In the genomic region with DNA sequence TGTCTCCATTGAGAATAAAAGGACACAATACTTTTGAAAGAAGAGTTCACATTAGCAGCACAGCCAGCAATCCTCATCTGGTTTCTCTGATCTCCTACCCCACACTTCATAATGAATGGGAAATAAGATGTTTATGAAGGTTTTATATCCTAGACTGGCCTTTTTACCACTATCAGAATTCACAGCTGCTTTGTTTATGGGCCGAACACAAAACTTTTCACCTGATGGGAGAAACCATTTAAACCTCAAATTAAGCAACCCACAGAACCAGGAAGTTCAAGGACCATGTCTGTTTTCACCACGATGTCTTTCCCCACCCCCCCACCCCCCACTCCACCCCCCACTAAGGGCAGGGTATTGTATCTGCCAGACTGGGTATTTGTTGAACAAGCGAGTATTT, we compare ENCODE assay signal across 21 cellular contexts. TPM values are rescaled to one million over a fixed set of nuclear protein-coding genes. Genes with fewer than 3 reads are reported as not detected.
DNase-seq lines count a peak whose midpoint lies in the region; ATAC-seq, FAIRE-seq and TF ChIP-seq lines count a peak whose summit lies in the region.
"Had no signal": no experiment of that assay in that cellular context is flagged by ENCODE, and none has a peak within 500 bp of the region (broad histone marks: within the 10 kb centered on the region; RNA-seq: fewer than 3 reads in every experiment).

No MANE protein-coding gene starts in this region.

- H3K9ac ChIP-seq in HepG2 (ENCODE audit: insufficient read depth, low read depth, low read length), result no peak overlapping the region

- H3K4me1 ChIP-seq in HepG2 (ENCODE audit: insufficient read depth, low read length) (peaks cover 22% of the 10 kb centered on the region), right lobe of liver (no peaks in the 10 kb centered on the region)
- H3K4me1 ChIP-seq: colonic mucosa, Peyer's patch had no signal

- TF ChIP-seq EP300 in HepG2 (IDR thresholded peaks at IDR 0.05; ENCODE audit: low read depth in 2 of 2, low read length in 2 of 2) (no peak), HepG2 (CRISPR knock-in tag; IDR thresholded peaks at IDR 0.05; ENCODE audit: borderline replicate concordance) (no peak)

- no peak for FAIRE-seq in HepG2 (lab: Jason Lieb, UNC)
- FAIRE-seq in H54 (lab: Jason Lieb, UNC), result no peak
- FAIRE-seq: TTC549 had no signal

- H3K9me3 ChIP-seq in HepG2 (ENCODE audit: low read length) (no peaks in the 10 kb centered on the region), right lobe of liver (no peaks in the 10 kb centered on the region)
- H3K9me3 ChIP-seq: BLaER1 treated with 17β-estradiol and CSF1 and Interleukin-3, amounts not matched to agents 10 nM and 100 nM; colonic mucosa; ovary; Peyer's patch had no signal

- no peak for TF ChIP-seq RAD21 in HepG2 (CRISPR knock-in tag; IDR thresholded peaks at IDR 0.05)

- H3K27me3 Mint-ChIP-seq in T-cell, result no peaks in the 10 kb centered on the region
- H3K27me3 Mint-ChIP-seq in memory B cell, result no peaks in the 10 kb centered on the region

- no peak for DNase-seq in HepG2 (ENCODE audit: low spot score)
- no peak for DNase-seq in right lobe of liver
- no peak for DNase-seq in T-cell
- no peak for DNase-seq in memory B cell (ENCODE audit: low spot score in 2 of 2)
- no peak for DNase-seq in H54 (ENCODE audit: insufficient read length, low spot score)
- DNase-seq in LoVo (ENCODE audit: low spot score), result no peak
- DNase-seq in NCI-H1417 treated with DMSO at 0.1 percent for 48 hours (lab: John Stamatoyannopoulos, UW), result no peak
- DNase-seq in activated CD4-positive, CD25-positive, alpha-beta regulatory T cell treated with anti-CD3 and anti-CD28 coated beads, Interleukin-2, amount 50 U/mL, for 72 hours, result no peak
- DNase-seq: activated CD4-positive, alpha-beta T cell treated with anti-CD3 and anti-CD28 coated beads, Interleukin-2, amount 50 U/mL, for 4 hours; colonic mucosa; DMS53; foreskin melanocyte; HCEC 1CT; Kasumi-1; NCI-H146; ovary; Peyer's patch; stimulated activated CD4-positive, alpha-beta T cell treated with anti-CD3 and anti-CD28 coated beads, Interleukin-2, amount 100 ng/mL, for 48 hours had no signal

- no TSS peak for BruUV-seq in HepG2 (replicated peaks; lab: Mats Ljungman, UMichigan)

- no peak overlapping the region for H2AFZ ChIP-seq in HepG2 (ENCODE audit: low read length)

- H3K9me3 Mint-ChIP-seq in T-cell (no peaks in the 10 kb centered on the region), memory B cell (no peaks in the 10 kb centered on the region)

- H4K20me1 ChIP-seq in HepG2 (ENCODE audit: insufficient read depth, low read length), result peaks cover 6% of the 10 kb centered on the region

- in situ Hi-C loops in HepG2 (cut with HindIII; ENCODE audit: extremely low pct_ligation_motif_present, low pct_unique_long_range_greater_than_20kb), result no loop called here

- no peak for TF ChIP-seq POLR2A in HepG2 (IDR thresholded peaks at IDR 0.05; ENCODE audit: insufficient read depth in 1 of 2, low read depth in 2 of 2, low read length in 2 of 2)
- TF ChIP-seq POLR2A in right lobe of liver (IDR thresholded peaks at IDR 0.05), result no peak
- no peak for TF ChIP-seq POLR2A in H54 (IDR thresholded peaks at IDR 0.05; ENCODE audit: low read depth, low read length)

- no peak overlapping the region for H3K27ac ChIP-seq in HepG2 (ENCODE audit: extremely low read length, insufficient read depth, low read length)
- no peak overlapping the region for H3K27ac ChIP-seq in right lobe of liver
- H3K27ac ChIP-seq: colonic mucosa, ovary, Peyer's patch had no signal

- ATAC-seq in HepG2, result no peak
- ATAC-seq in right lobe of liver, result no peak
- no peak for ATAC-seq in T-cell (replicated peaks in 1 of 4)
- ATAC-seq in memory B cell (ENCODE audit: low read depth), result no peak
- ATAC-seq: SK-N-SH treated with all-trans-retinoic acid at 6 μM for 48 hours had no signal

- POLR2A ChIA-PET in HepG2 (lab: Yijun Ruan, JAX) (interaction anchor here (1.0 to 1.2 kb wide), 4 partner anchors 8 to 23 kb away, joined by 3 to 5 read pairs (median 4); partner anchors contain the start of gene THUMPD3), T-cell (lab: Charles Lee) (no interaction called here)

- H3K4me3 Mint-ChIP-seq in T-cell, result no peak overlapping the region
- no peak overlapping the region for H3K4me3 Mint-ChIP-seq in memory B cell

- CTCF ChIA-PET in HepG2 (lab: Yijun Ruan, JAX; ENCODE audit: low intra/inter-chr PET ratio, low total read pairs), result no interaction called here
- CTCF ChIA-PET in T-cell (lab: Charles Lee), result no interaction called here

- peak overlapping the region; percentile 49 to 65 for H3K27ac Mint-ChIP-seq in T-cell
- peak overlapping the region; percentile 85 for H3K27ac Mint-ChIP-seq in memory B cell

- H3K4me1 Mint-ChIP-seq in T-cell (peaks cover 26 to 35% (median 32%) of the 10 kb centered on the region in 3 donors), memory B cell (peaks cover 5% of the 10 kb centered on the region)

- peaks cover 53% of the 10 kb centered on the region for H3K36me3 Mint-ChIP-seq in T-cell
- peaks cover 21% of the 10 kb centered on the region for H3K36me3 Mint-ChIP-seq in memory B cell

- intact Hi-C loops in HepG2 (cut with micrococcal nuclease; ENCODE audit: unreplicated experiment) (loop anchor here (5.0 kb wide), 1 partner anchor 36 kb away; no protein-coding TSS in a partner anchor), right lobe of liver (cut with DNase I) (loop anchor here in 1 of 2 donors (5.0 kb wide), 1 partner anchor 51 kb away; no protein-coding TSS in a partner anchor)

- peaks cover 20% of the 10 kb centered on the region for H3K79me2 ChIP-seq in HepG2 (ENCODE audit: insufficient read depth, low read length)

- WGBS in HepG2 (ENCODE audit: low lambda C conversion rate), result 78% methylated on average over 3 of the region's 3 CpGs
- 53% methylated on average over 3 of the region's 3 CpGs for WGBS in right lobe of liver (ENCODE audit: insufficient coverage, low coverage, low lambda C conversion rate, missing lambda C conversion rate)

- H3K36me3 ChIP-seq in HepG2 (replicated peaks in 1 of 2; ENCODE audit: control insufficient read depth in 1 of 2, insufficient read depth in 2 of 2, low read length in 2 of 2) (peaks cover 13 to 74% of the 10 kb centered on the region in 2 experiments), right lobe of liver (peaks cover 10 to 76% (median 40%) of the 10 kb centered on the region in 4 donors)
- H3K36me3 ChIP-seq: ovary had no signal

- H3K4me2 ChIP-seq in HepG2 (ENCODE audit: low read depth, low read length), result no peak overlapping the region

- no peak for TF ChIP-seq CTCF in HepG2 (CRISPR knock-in tag; IDR thresholded peaks at IDR 0.05)
- TF ChIP-seq CTCF in right lobe of liver (IDR thresholded peaks at IDR 0.05), result no peak

- H3K27me3 ChIP-seq in HepG2 (ENCODE audit: control insufficient read depth in 1 of 2, insufficient read depth in 2 of 2, low read length in 2 of 2) (no peaks in the 10 kb centered on the region), right lobe of liver (no peaks in the 10 kb centered on the region)
- H3K27me3 ChIP-seq: BLaER1 treated with 17β-estradiol and CSF1 and Interleukin-3, amounts not matched to agents 10 nM and 100 nM; colonic mucosa; ovary; Peyer's patch had no signal

- no peak overlapping the region for H3K4me3 ChIP-seq in HepG2 (replicated peaks in 1 of 3; ENCODE audit: insufficient read depth in 1 of 3, low read depth in 2 of 3, low read length in 3 of 3)
- H3K4me3 ChIP-seq in right lobe of liver, result no peak overlapping the region
- H3K4me3 ChIP-seq: BLaER1 treated with 17β-estradiol and CSF1 and Interleukin-3, amounts not matched to agents 10 nM and 100 nM; colonic mucosa; ovary; Peyer's patch had no signal

RNA-seq across cellular contexts. Expression of gene SETD5, which starts 11.4 kb away (rescaled TPM):
- 40.6 and 46.8 TPM in 2 replicates for total RNA-seq in HepG2 (2016; rRNA removed; fragmentation: Illumina TruSeq; extraction: Trizol)
- 26.3 and 27.9 TPM in 2 replicates for total RNA-seq in HepG2 (2016; cell fraction: cytosol; rRNA removed; fragmentation: Illumina TruSeq; extraction: Trizol; ENCODE audit: low read depth)
- 35.8 and 43.9 TPM in 2 replicates for total RNA-seq in HepG2 (2016; cell fraction: insoluble cytoplasmic fraction; rRNA removed; fragmentation: Illumina TruSeq; extraction: Trizol)
- total RNA-seq in HepG2 (2016; cell fraction: membrane; rRNA removed; fragmentation: Illumina TruSeq; extraction: Trizol), result 26.2 and 27.3 TPM in 2 replicates
- 98.3 and 114 TPM in 2 replicates for total RNA-seq in HepG2 (2016; cell fraction: nucleus; rRNA removed; fragmentation: Illumina TruSeq; extraction: Trizol)
- polyA plus RNA-seq in HepG2 (2011; rRNA removed), result 79.8 and 95.8 TPM in 2 replicates
- polyA plus RNA-seq in HepG2 (2011; cell fraction: cytosol; rRNA removed), result 26.9 and 32.4 TPM in 2 replicates
- 146 and 182 TPM in 2 replicates for polyA plus RNA-seq in HepG2 (2011; cell fraction: nucleus; rRNA removed)
- 71.2 and 71.4 TPM in 2 replicates for polyA plus RNA-seq in HepG2 (2012)
- 1.9 and 2.5 TPM in 2 replicates for polyA plus RNA-seq in HepG2 (2016; cell fraction: cytosol; fragmentation: Illumina TruSeq; extraction: Trizol; ENCODE audit: low read depth)
- polyA plus RNA-seq in HepG2 (2016; cell fraction: insoluble cytoplasmic fraction; fragmentation: Illumina TruSeq; extraction: Trizol; ENCODE audit: low read depth), result 30.4 and 34.5 TPM in 2 replicates
- 7.4 and 7.5 TPM in 2 replicates for polyA plus RNA-seq in HepG2 (2016; cell fraction: membrane; fragmentation: Illumina TruSeq; extraction: Trizol; ENCODE audit: low read depth)
- 137 and 159 TPM in 2 replicates for polyA plus RNA-seq in HepG2 (2016; cell fraction: nucleus; fragmentation: Illumina TruSeq; extraction: Trizol; ENCODE audit: insufficient read depth, low read depth)
- 83.8 and 106 TPM in 2 replicates for polyA minus RNA-seq in HepG2 (2011; rRNA and poly(A)+ RNA removed; ENCODE audit: low replicate concordance)
- polyA minus RNA-seq in HepG2 (2011; cell fraction: cytosol; rRNA and poly(A)+ RNA removed), result 48.4 and 58.5 TPM in 2 replicates
- 243 and 288 TPM in 2 replicates for polyA minus RNA-seq in HepG2 (2011; cell fraction: nucleus; rRNA and poly(A)+ RNA removed)
- total RNA-seq in right lobe of liver, result 10 to 100 TPM; 38.7 to 71.4 (median 52.3) TPM
- total RNA-seq in T-cell, result 100 to 1,000 TPM; 119 to 131 (median 125) TPM

RNA-seq across cellular contexts. Expression of gene THUMPD3, which starts 23.2 kb away (rescaled TPM):
- total RNA-seq in HepG2 (2016; rRNA removed; fragmentation: Illumina TruSeq; extraction: Trizol) (44.1 and 62.4 TPM in 2 replicates), right lobe of liver (10 to 100 TPM; 19.0 to 23.4 (median 21.2) TPM), T-cell (10 to 100 TPM; 33.3 to 44.4 (median 43.5) TPM)
- total RNA-seq in HepG2 (2016; cell fraction: cytosol; rRNA removed; fragmentation: Illumina TruSeq; extraction: Trizol; ENCODE audit: low read depth), result 10.2 and 11.1 TPM in 2 replicates
- total RNA-seq in HepG2 (2016; cell fraction: insoluble cytoplasmic fraction; rRNA removed; fragmentation: Illumina TruSeq; extraction: Trizol), result 47.7 and 61.2 TPM in 2 replicates
- 24.6 and 30.2 TPM in 2 replicates for total RNA-seq in HepG2 (2016; cell fraction: membrane; rRNA removed; fragmentation: Illumina TruSeq; extraction: Trizol)
- total RNA-seq in HepG2 (2016; cell fraction: nucleus; rRNA removed; fragmentation: Illumina TruSeq; extraction: Trizol), result 22.3 and 26.8 TPM in 2 replicates
- polyA plus RNA-seq in HepG2 (2011; rRNA removed), result 27.5 and 31.2 TPM in 2 replicates
- polyA plus RNA-seq in HepG2 (2011; cell fraction: cytosol; rRNA removed), result 18.8 and 24.9 TPM in 2 replicates
- polyA plus RNA-seq in HepG2 (2011; cell fraction: nucleus; rRNA removed), result 16.7 and 17.6 TPM in 2 replicates
- polyA plus RNA-seq in HepG2 (2012), result 27.5 and 34.5 TPM in 2 replicates
- polyA plus RNA-seq in HepG2 (2016; cell fraction: cytosol; fragmentation: Illumina TruSeq; extraction: Trizol; ENCODE audit: low read depth), result 4.9 and 5.9 TPM in 2 replicates
- polyA plus RNA-seq in HepG2 (2016; cell fraction: insoluble cytoplasmic fraction; fragmentation: Illumina TruSeq; extraction: Trizol; ENCODE audit: low read depth), result 49.5 and 53.5 TPM in 2 replicates
- polyA plus RNA-seq in HepG2 (2016; cell fraction: membrane; fragmentation: Illumina TruSeq; extraction: Trizol; ENCODE audit: low read depth), result 11.9 and 13.1 TPM in 2 replicates
- polyA plus RNA-seq in HepG2 (2016; cell fraction: nucleus; fragmentation: Illumina TruSeq; extraction: Trizol; ENCODE audit: insufficient read depth, low read depth), result 29.7 and 33.3 TPM in 2 replicates
- 39.3 and 55.9 TPM in 2 replicates for polyA minus RNA-seq in HepG2 (2011; rRNA and poly(A)+ RNA removed; ENCODE audit: low replicate concordance)
- 30.0 and 31.3 TPM in 2 replicates for polyA minus RNA-seq in HepG2 (2011; cell fraction: cytosol; rRNA and poly(A)+ RNA removed)
- 23.6 and 35.3 TPM in 2 replicates for polyA minus RNA-seq in HepG2 (2011; cell fraction: nucleus; rRNA and poly(A)+ RNA removed)
